ENCODE assay signal across 1 cellular context in genomic region chr10:70619271-70620019, GRCh38.
TF ChIP-seq lines count a peak whose summit lies in the region.

No MANE protein-coding gene starts in this region.

TF ChIP-seq in H1, 55 proteins besides CTCF, POLR2A, EP300 and RAD21 (continued from another document):
- TF ChIP-seq, protein P1, sequence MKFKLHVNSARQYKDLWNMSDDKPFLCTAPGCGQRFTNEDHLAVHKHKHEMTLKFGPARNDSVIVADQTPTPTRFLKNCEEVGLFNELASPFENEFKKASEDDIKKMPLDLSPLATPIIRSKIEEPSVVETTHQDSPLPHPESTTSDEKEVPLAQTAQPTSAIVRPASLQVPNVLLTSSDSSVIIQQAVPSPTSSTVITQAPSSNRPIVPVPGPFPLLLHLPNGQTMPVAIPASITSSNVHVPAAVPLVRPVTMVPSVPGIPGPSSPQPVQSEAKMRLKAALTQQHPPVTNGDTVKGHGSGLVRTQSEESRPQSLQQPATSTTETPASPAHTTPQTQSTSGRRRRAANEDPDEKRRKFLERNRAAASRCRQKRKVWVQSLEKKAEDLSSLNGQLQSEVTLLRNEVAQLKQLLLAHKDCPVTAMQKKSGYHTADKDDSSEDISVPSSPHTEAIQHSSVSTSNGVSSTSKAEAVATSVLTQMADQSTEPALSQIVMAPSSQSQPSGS (IDR thresholded peaks at IDR 0.05; ENCODE audit: low read length) = 0 out of 2 replicates have a peak, but pooled peaks have one; percentile 52
- TF ChIP-seq GABPA (IDR thresholded peaks at IDR 0.05; ENCODE audit: borderline replicate concordance, insufficient read depth, low read length) = no peak
- no peak for TF ChIP-seq HDAC2 (IDR thresholded peaks at IDR 0.05; ENCODE audit: borderline replicate concordance in 1 of 2, low read depth in 2 of 2, low read length in 2 of 2)
